1 cellular context compared by ENCODE assay signal in the genomic region with DNA sequence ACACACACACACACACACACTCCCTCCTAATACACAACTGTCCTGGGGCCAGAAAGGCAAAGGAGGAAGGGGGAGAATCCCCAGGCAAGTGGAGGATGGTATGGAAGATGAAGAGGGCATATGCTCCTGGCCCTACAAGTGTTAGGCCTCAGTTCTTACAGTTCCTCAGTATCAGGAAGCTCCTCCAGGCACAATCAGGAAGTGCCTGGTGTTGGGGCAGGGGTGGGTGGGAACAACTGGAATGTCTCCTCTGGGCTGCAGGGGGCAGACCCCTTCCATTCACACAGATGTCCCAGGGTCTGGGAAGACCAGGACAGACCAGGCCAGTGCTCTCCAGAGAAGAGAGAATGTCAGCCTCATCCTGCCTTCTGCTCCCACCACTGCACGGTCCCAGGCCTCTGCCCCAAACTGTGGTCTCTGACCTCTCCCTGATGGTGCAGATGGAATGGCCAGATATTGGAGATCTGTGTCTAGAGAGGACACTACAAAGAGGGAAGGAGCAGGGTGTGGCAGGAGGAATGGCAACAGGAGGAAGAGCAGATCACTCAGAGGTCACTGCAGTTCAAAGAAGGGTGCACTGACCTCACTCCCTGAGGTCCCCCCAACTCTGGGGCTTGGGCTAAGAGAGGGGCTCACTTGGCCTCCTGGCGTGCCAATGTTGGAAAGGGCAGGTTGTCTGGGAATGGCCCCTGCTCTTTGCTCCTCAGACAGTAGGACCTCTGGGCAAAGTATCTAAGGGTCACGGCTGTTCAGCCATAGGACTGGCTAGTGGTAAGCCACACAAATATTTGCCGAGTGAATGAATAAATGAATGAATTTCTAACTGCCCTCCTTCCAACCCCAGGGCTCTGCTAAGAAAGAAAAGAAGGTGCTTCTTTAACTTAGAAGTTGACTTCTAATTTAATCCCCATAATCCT.
TF ChIP-seq lines count a peak whose summit lies in the region.

No MANE protein-coding gene starts in this region.

TF ChIP-seq in H1, 55 proteins besides CTCF, POLR2A, EP300 and RAD21:
- TF ChIP-seq ZNF274 (IDR thresholded peaks at IDR 0.05; ENCODE audit: borderline replicate concordance, extremely low read depth, low read length) (no peak), TEAD4 (IDR thresholded peaks at IDR 0.05; ENCODE audit: low read depth, low read length) (no peak), CHD2 (IDR thresholded peaks at IDR 0.05; ENCODE audit: low read length) (no peak), TBP (IDR thresholded peaks at IDR 0.05; ENCODE audit: low read depth, low read length) (no peak), POLR2AphosphoS5 (IDR thresholded peaks at IDR 0.05; ENCODE audit: low read depth, low read length) (no peak), TAF1 (IDR thresholded peaks at IDR 0.05; ENCODE audit: low read depth, low read length) (no peak), RBBP5 (IDR thresholded peaks at IDR 0.05; ENCODE audit: borderline replicate concordance, low read depth, low read length) (no peak), SP1 (IDR thresholded peaks at IDR 0.05; ENCODE audit: low read depth, low read length) (no peak), SUZ12 (IDR thresholded peaks at IDR 0.05; ENCODE audit: low read length) (no peak), CTBP2 (IDR thresholded peaks at IDR 0.05; ENCODE audit: borderline replicate concordance, insufficient read depth, insufficient read length, low read length) (no peak)
- TF ChIP-seq, protein P1, sequence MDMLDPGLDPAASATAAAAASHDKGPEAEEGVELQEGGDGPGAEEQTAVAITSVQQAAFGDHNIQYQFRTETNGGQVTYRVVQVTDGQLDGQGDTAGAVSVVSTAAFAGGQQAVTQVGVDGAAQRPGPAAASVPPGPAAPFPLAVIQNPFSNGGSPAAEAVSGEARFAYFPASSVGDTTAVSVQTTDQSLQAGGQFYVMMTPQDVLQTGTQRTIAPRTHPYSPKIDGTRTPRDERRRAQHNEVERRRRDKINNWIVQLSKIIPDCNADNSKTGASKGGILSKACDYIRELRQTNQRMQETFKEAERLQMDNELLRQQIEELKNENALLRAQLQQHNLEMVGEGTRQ (IDR thresholded peaks at IDR 0.05; ENCODE audit: low read length): no peak
- TF ChIP-seq, protein P2, sequence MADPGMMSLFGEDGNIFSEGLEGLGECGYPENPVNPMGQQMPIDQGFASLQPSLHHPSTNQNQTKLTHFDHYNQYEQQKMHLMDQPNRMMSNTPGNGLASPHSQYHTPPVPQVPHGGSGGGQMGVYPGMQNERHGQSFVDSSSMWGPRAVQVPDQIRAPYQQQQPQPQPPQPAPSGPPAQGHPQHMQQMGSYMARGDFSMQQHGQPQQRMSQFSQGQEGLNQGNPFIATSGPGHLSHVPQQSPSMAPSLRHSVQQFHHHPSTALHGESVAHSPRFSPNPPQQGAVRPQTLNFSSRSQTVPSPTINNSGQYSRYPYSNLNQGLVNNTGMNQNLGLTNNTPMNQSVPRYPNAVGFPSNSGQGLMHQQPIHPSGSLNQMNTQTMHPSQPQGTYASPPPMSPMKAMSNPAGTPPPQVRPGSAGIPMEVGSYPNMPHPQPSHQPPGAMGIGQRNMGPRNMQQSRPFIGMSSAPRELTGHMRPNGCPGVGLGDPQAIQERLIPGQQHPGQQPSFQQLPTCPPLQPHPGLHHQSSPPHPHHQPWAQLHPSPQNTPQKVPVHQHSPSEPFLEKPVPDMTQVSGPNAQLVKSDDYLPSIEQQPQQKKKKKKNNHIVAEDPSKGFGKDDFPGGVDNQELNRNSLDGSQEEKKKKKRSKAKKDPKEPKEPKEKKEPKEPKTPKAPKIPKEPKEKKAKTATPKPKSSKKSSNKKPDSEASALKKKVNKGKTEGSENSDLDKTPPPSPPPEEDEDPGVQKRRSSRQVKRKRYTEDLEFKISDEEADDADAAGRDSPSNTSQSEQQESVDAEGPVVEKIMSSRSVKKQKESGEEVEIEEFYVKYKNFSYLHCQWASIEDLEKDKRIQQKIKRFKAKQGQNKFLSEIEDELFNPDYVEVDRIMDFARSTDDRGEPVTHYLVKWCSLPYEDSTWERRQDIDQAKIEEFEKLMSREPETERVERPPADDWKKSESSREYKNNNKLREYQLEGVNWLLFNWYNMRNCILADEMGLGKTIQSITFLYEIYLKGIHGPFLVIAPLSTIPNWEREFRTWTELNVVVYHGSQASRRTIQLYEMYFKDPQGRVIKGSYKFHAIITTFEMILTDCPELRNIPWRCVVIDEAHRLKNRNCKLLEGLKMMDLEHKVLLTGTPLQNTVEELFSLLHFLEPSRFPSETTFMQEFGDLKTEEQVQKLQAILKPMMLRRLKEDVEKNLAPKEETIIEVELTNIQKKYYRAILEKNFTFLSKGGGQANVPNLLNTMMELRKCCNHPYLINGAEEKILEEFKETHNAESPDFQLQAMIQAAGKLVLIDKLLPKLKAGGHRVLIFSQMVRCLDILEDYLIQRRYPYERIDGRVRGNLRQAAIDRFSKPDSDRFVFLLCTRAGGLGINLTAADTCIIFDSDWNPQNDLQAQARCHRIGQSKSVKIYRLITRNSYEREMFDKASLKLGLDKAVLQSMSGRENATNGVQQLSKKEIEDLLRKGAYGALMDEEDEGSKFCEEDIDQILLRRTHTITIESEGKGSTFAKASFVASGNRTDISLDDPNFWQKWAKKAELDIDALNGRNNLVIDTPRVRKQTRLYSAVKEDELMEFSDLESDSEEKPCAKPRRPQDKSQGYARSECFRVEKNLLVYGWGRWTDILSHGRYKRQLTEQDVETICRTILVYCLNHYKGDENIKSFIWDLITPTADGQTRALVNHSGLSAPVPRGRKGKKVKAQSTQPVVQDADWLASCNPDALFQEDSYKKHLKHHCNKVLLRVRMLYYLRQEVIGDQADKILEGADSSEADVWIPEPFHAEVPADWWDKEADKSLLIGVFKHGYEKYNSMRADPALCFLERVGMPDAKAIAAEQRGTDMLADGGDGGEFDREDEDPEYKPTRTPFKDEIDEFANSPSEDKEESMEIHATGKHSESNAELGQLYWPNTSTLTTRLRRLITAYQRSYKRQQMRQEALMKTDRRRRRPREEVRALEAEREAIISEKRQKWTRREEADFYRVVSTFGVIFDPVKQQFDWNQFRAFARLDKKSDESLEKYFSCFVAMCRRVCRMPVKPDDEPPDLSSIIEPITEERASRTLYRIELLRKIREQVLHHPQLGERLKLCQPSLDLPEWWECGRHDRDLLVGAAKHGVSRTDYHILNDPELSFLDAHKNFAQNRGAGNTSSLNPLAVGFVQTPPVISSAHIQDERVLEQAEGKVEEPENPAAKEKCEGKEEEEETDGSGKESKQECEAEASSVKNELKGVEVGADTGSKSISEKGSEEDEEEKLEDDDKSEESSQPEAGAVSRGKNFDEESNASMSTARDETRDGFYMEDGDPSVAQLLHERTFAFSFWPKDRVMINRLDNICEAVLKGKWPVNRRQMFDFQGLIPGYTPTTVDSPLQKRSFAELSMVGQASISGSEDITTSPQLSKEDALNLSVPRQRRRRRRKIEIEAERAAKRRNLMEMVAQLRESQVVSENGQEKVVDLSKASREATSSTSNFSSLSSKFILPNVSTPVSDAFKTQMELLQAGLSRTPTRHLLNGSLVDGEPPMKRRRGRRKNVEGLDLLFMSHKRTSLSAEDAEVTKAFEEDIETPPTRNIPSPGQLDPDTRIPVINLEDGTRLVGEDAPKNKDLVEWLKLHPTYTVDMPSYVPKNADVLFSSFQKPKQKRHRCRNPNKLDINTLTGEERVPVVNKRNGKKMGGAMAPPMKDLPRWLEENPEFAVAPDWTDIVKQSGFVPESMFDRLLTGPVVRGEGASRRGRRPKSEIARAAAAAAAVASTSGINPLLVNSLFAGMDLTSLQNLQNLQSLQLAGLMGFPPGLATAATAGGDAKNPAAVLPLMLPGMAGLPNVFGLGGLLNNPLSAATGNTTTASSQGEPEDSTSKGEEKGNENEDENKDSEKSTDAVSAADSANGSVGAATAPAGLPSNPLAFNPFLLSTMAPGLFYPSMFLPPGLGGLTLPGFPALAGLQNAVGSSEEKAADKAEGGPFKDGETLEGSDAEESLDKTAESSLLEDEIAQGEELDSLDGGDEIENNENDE (IDR thresholded peaks at IDR 0.05; ENCODE audit: insufficient replicate concordance, low read length): no peak
